2 cellular contexts compared by ENCODE assay signal in genomic region chr10:125865120-125865519, GRCh38.
TF ChIP-seq lines count a peak whose summit lies in the region.

No MANE protein-coding gene starts in this region.

TF ChIP-seq in A549, 52 proteins besides CTCF, POLR2A, EP300 and RAD21:
- TF ChIP-seq MAZ (IDR thresholded peaks at IDR 0.05; ENCODE audit: borderline replicate concordance, low read depth, low read length): no peak
- TF ChIP-seq MAFK (IDR thresholded peaks at IDR 0.05; ENCODE audit: partially characterized antibody): peak; percentile 78

TF ChIP-seq in IMR-90, 13 proteins besides CTCF, POLR2A, EP300 and RAD21:
- TF ChIP-seq CEBPB (IDR thresholded peaks at IDR 0.05; ENCODE audit: low read depth, low read length) (no peak), MAFK (IDR thresholded peaks at IDR 0.05; ENCODE audit: low read depth, low read length) (peak; percentile 44), RCOR1 (IDR thresholded peaks at IDR 0.05; ENCODE audit: insufficient replicate concordance, low read length) (no peak), BHLHE40 (IDR thresholded peaks at IDR 0.05; ENCODE audit: low read depth, low read length) (no peak), RFX5 (IDR thresholded peaks at IDR 0.05; ENCODE audit: low read depth, low read length) (no peak), CHD1 (IDR thresholded peaks at IDR 0.05; ENCODE audit: low read depth, low read length) (no peak), MXI1 (IDR thresholded peaks at IDR 0.05; ENCODE audit: borderline replicate concordance, low read depth, low read length) (no peak), NFE2L2 (IDR thresholded peaks at IDR 0.05; ENCODE audit: low read depth, low read length) (no peak)
